In the genomic region with DNA sequence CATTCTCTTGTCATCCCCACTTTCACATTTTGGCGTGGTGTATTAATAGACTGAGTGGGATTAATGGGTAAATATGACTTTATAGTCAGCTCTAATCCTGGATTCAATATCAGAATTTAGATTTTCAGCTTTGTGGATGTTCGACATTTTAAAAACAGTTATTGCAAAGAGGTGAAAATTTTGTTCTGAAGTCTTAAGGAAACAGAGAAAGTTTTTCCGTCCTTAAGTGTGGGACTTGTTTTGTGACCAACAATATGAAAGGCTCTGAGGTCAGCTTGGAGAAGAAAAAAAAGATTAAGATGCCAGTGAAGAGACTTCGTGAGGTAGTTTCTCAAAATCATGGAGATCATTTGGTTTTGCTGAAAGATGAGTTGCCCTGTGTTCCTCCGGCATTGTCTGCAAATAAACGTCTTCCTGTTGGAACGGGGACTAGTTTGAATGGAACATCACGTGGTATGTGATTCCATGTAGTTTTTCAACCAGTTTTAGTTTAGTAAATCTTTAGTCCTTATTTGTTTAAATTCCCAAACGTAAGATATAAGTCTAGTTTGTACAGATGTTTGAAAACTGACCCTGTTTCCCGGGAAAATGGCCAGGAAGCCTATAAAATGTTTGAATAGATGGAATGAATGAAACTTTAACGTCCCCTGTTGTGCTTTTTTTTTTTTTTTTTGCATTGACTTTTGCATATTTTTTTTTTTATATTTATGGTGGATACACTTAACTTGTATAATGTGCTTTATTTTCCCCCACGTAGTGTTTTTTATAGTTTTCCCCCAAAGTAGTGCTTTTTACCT, we compare ENCODE assay signal across 1 cellular context.
A peak's percentile ranks its signal among the peaks of the same experiment; 100 is the strongest.
TF ChIP-seq lines count a peak whose summit lies in the region.

No MANE protein-coding gene starts in this region.

TF ChIP-seq in HepG2, 621 proteins besides CTCF, POLR2A, EP300 and RAD21:
- TF ChIP-seq ZSCAN31 (CRISPR knock-in tag; IDR thresholded peaks at IDR 0.05; ENCODE audit: low read depth) (no peak), RARA (CRISPR knock-in tag; IDR thresholded peaks at IDR 0.05) (no peak), REST (IDR thresholded peaks at IDR 0.05; ENCODE audit: borderline replicate concordance in 1 of 2, low read depth in 1 of 2, low read length in 2 of 2) (0 out of 4 replicates have a peak, but pooled peaks of 1 of the 2 experiments have one; percentile 11), MAFG (CRISPR knock-in tag; IDR thresholded peaks at IDR 0.05) (no peak), ZNF576 (CRISPR knock-in tag; IDR thresholded peaks at IDR 0.05) (no peak), ZMAT5 (CRISPR knock-in tag; IDR thresholded peaks at IDR 0.05; ENCODE audit: borderline replicate concordance, low read depth) (no peak), HBP1 (CRISPR knock-in tag; IDR thresholded peaks at IDR 0.05; ENCODE audit: low read depth) (peak; percentile 95; the same call in 1 of the 2 replicates), YY1 (IDR thresholded peaks at IDR 0.05; ENCODE audit: insufficient read depth, insufficient replicate concordance, low read depth, low read length) (peak; percentile 12), ZNF274 (CRISPR knock-in tag; IDR thresholded peaks at IDR 0.05) (no peak), MTERF4 (CRISPR knock-in tag; IDR thresholded peaks at IDR 0.05) (no peak), SIN3A (IDR thresholded peaks at IDR 0.05; ENCODE audit: borderline replicate concordance, low read depth, low read length) (0 out of 2 replicates have a peak, but pooled peaks have one; percentile 77), CREB1 (IDR thresholded peaks at IDR 0.05) (no peak), CREB1 (CRISPR knock-in tag; IDR thresholded peaks at IDR 0.05) (0 out of 2 replicates have a peak, but pooled peaks have one; percentile 0), PAXIP1 (CRISPR knock-in tag; conservative IDR thresholded peaks at IDR 0.05) (no peak), ONECUT2 (CRISPR knock-in tag; IDR thresholded peaks at IDR 0.05) (no peak), RCOR2 (CRISPR knock-in tag; IDR thresholded peaks at IDR 0.05) (no peak), ZNF460 (CRISPR knock-in tag; IDR thresholded peaks at IDR 0.05; ENCODE audit: borderline replicate concordance) (no peak), FOXO1 (CRISPR knock-in tag; IDR thresholded peaks at IDR 0.05) (no peak), SAP130 (CRISPR knock-in tag; IDR thresholded peaks at IDR 0.05; ENCODE audit: low read depth) (peak; percentile 76; the same call in 1 of the 2 replicates), GABPA (IDR thresholded peaks at IDR 0.05; ENCODE audit: low read depth, low read length) (no peak), GABPA (CRISPR knock-in tag; IDR thresholded peaks at IDR 0.05; ENCODE audit: low read depth) (peak; percentile 52), HMGXB4 (CRISPR knock-in tag; IDR thresholded peaks at IDR 0.05; ENCODE audit: borderline replicate concordance in 1 of 2, low read depth in 1 of 2) (peak in 1 of 2 experiments; percentile 0; a peak in 1 of 4 replicates), IRF2 (CRISPR knock-in tag; IDR thresholded peaks at IDR 0.05) (no peak), TP53 (CRISPR knock-in tag; conservative IDR thresholded peaks at IDR 0.05) (no peak), RAD51 (IDR thresholded peaks at IDR 0.05; ENCODE audit: borderline replicate concordance) (peak; percentile 74; the same call in 1 of the 2 replicates)
- TF ChIP-seq, protein P1, sequence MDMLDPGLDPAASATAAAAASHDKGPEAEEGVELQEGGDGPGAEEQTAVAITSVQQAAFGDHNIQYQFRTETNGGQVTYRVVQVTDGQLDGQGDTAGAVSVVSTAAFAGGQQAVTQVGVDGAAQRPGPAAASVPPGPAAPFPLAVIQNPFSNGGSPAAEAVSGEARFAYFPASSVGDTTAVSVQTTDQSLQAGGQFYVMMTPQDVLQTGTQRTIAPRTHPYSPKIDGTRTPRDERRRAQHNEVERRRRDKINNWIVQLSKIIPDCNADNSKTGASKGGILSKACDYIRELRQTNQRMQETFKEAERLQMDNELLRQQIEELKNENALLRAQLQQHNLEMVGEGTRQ (IDR thresholded peaks at IDR 0.05; ENCODE audit: low read depth, low read length), result peak; percentile 65
- TF ChIP-seq, protein P1 (CRISPR knock-in tag; IDR thresholded peaks at IDR 0.05; ENCODE audit: borderline replicate concordance), result peak; percentile 68; the same call in 1 of the 2 replicates
